8 cellular contexts compared by ENCODE assay signal in the genomic region with DNA sequence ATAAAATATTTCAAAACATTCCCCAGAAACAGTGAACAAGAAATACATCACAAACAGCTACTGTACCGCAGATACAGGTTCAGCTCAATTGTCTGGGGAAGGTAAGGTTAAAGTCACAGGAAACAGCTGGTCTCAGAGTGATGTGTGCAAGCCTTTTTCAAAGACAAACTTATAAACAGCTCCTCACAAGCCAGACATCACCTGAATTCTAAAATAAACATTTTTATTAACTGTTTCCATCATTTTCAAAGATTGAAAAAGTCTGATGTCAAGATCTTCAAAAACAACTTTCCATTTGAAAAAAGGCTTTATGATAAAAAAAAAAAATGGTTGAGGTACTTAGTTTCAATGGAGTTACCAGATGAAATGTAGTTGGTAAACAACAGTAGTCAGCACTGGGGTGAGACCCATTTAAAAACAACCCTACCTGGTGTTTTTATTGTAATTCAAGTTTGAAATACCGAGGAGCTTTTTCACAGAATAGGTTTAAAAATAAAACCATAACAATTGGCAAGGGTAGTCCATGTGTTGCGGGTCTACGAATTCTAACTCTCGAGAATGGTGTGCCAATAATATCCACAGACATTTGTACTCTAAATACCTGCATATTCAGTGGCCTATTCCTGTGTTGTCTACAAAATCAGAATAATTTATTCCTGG. TPM values are rescaled to one million over a fixed set of nuclear protein-coding genes. Genes with fewer than 3 reads are reported as not detected.
DNase-seq lines count a peak whose midpoint lies in the region; ATAC-seq and TF ChIP-seq lines count a peak whose summit lies in the region.

No MANE protein-coding gene starts in this region.

- H3K9me3 ChIP-seq in iPS-18c (ENCODE audit: control insufficient read depth, insufficient read depth, low read length) (no peaks in the 10 kb centered on the region), stomach smooth muscle (ENCODE audit: control insufficient read depth in 2 of 2, low read length in 2 of 2) (no peaks in the 10 kb centered on the region)

- peaks cover 87% of the 10 kb centered on the region for H3K36me3 Mint-ChIP-seq in activated CD4-positive, alpha-beta T cell treated with anti-CD3 and anti-CD28 coated beads, Interleukin-2, amount 10 ng/mL, durations not matched to agents 7 days and 5 days (ENCODE audit: low read depth)
- peaks cover 31% of the 10 kb centered on the region for H3K36me3 Mint-ChIP-seq in WTC11

- H3K27ac ChIP-seq in stomach smooth muscle (ENCODE audit: low read length), result no peak overlapping the region

- peaks cover 4% of the 10 kb centered on the region in 2 donors for H3K36me3 ChIP-seq in stomach smooth muscle (ENCODE audit: control insufficient read depth in 2 of 2, insufficient read depth in 2 of 2, low read length in 2 of 2)

- ATAC-seq in WTC11 (no peak), HG03039 (IDR thresholded peaks at IDR 0.05; ENCODE audit: unreplicated experiment) (no peak)

- peaks cover 32% of the 10 kb centered on the region for H3K4me1 Mint-ChIP-seq in activated CD4-positive, alpha-beta T cell treated with anti-CD3 and anti-CD28 coated beads, Interleukin-2, amount 10 ng/mL, durations not matched to agents 7 days and 5 days
- H3K4me1 Mint-ChIP-seq in WTC11, result peaks cover 74% of the 10 kb centered on the region

- H3K27ac Mint-ChIP-seq in activated CD4-positive, alpha-beta T cell treated with anti-CD3 and anti-CD28 coated beads, Interleukin-2, amount 10 ng/mL, durations not matched to agents 7 days and 5 days, result peak overlapping the region; percentile 99
- no peak overlapping the region for H3K27ac Mint-ChIP-seq in WTC11

- peak; percentile 52 for DNase-seq in activated CD4-positive, alpha-beta T cell treated with anti-CD3 and anti-CD28 coated beads, Interleukin-2, amount 10 ng/mL, durations not matched to agents 7 days and 5 days
- DNase-seq in activated CD4-positive, alpha-beta T cell treated with anti-CD3 and anti-CD28 coated beads for 48 hours, result no peak
- DNase-seq in WTC11 (ENCODE audit: low spot score), result no peak
- DNase-seq in NCI-H1694 treated with DMSO at 0.1 percent for 48 hours (lab: John Stamatoyannopoulos, UW), result no peak
- no peak for DNase-seq in superior temporal gyrus (ENCODE audit: extremely low spot score)

- H3K4me3 ChIP-seq in iPS-18c (ENCODE audit: insufficient read depth, low read depth, low read length) (peak overlapping the region; percentile 11; the same call in 1 of the 2 replicates), stomach smooth muscle (ENCODE audit: low read length in 2 of 2) (peak overlapping the region; percentile 94 to 99)

- H3K4me1 ChIP-seq in stomach smooth muscle (ENCODE audit: control insufficient read depth, insufficient read depth, low read length), result peaks cover 3% of the 10 kb centered on the region

- peak overlapping the region; percentile 21 to 97 for H3K9ac ChIP-seq in stomach smooth muscle (ENCODE audit: low read length in 2 of 2)

- CTCF ChIA-PET in activated CD4-positive, alpha-beta T cell treated with anti-CD3 and anti-CD28 coated beads, Interleukin-2, amount 10 ng/mL, durations not matched to agents 7 days and 5 days (lab: Charles Lee), result interaction anchor here (0.8 kb wide), 1 partner anchor 11 kb away, joined by 3 read pairs; no protein-coding TSS in a partner anchor
- CTCF ChIA-PET in WTC11 (lab: Charles Lee), result interaction anchor here (0.6 kb wide), 1 partner anchor 31 kb away, joined by 3 read pairs; no protein-coding TSS in a partner anchor

- POLR2A ChIA-PET in activated CD4-positive, alpha-beta T cell treated with anti-CD3 and anti-CD28 coated beads, Interleukin-2, amount 10 ng/mL, durations not matched to agents 7 days and 5 days (lab: Charles Lee), result interaction anchor here (0.7 kb wide), 3 partner anchors 37 to 227 kb away, joined by 3 to 5 read pairs (median 4); no protein-coding TSS in a partner anchor
- POLR2A ChIA-PET in WTC11 (lab: Charles Lee), result interaction anchor here (0.9 kb wide), 1 partner anchor 121 kb away, joined by 3 read pairs; no protein-coding TSS in a partner anchor

- H3K4me3 Mint-ChIP-seq in activated CD4-positive, alpha-beta T cell treated with anti-CD3 and anti-CD28 coated beads, Interleukin-2, amount 10 ng/mL, durations not matched to agents 7 days and 5 days, result peak overlapping the region; percentile 99
- H3K4me3 Mint-ChIP-seq in WTC11, result peak overlapping the region; percentile 99

- no peak for TF ChIP-seq CTCF in WTC11 (IDR thresholded peaks at IDR 0.05)

- no peaks in the 10 kb centered on the region for H3K27me3 ChIP-seq in stomach smooth muscle (ENCODE audit: control insufficient read depth in 1 of 2, insufficient read depth in 2 of 2, low read length in 2 of 2)

- H3K27me3 Mint-ChIP-seq in activated CD4-positive, alpha-beta T cell treated with anti-CD3 and anti-CD28 coated beads, Interleukin-2, amount 10 ng/mL, durations not matched to agents 7 days and 5 days, result no peaks in the 10 kb centered on the region
- no peaks in the 10 kb centered on the region for H3K27me3 Mint-ChIP-seq in WTC11 (ENCODE audit: low read depth)

- H3K9me3 Mint-ChIP-seq in activated CD4-positive, alpha-beta T cell treated with anti-CD3 and anti-CD28 coated beads, Interleukin-2, amount 10 ng/mL, durations not matched to agents 7 days and 5 days, result no peaks in the 10 kb centered on the region
- H3K9me3 Mint-ChIP-seq in WTC11, result no peaks in the 10 kb centered on the region

TF ChIP-seq in WTC11, 78 proteins besides CTCF, POLR2A, EP300 and RAD21:
- no peak for TF ChIP-seq ZSCAN18 (CRISPR knock-in tag; IDR thresholded peaks at IDR 0.05)

RNA-seq across cellular contexts. Expression of gene BTG1, which starts 3.9 kb away (rescaled TPM):
- 100 to 1,000 TPM; 102 to 133 TPM for total RNA-seq in activated CD4-positive, alpha-beta T cell treated with anti-CD3 and anti-CD28 coated beads, Interleukin-2, amount 10 ng/mL, durations not matched to agents 7 days and 5 days
- 26.7 to 32.0 TPM (median 31.2 TPM) in 3 replicates for total RNA-seq in WTC11 (2021)
